Comparison of ENCODE assay signal across 20 cellular contexts in genomic region chr10:122499012-122499411, GRCh38. TPM values are rescaled to one million over a fixed set of nuclear protein-coding genes. Genes with fewer than 3 reads are reported as not detected.
DNase-seq lines count a peak whose midpoint lies in the region; ATAC-seq and TF ChIP-seq lines count a peak whose summit lies in the region.
"Had no signal": no experiment of that assay in that cellular context is flagged by ENCODE, and none has a peak within 500 bp of the region (broad histone marks: within the 10 kb centered on the region; RNA-seq: fewer than 3 reads in every experiment).

No MANE protein-coding gene starts in this region.

- H3K9me3 Mint-ChIP-seq in osteocyte (ENCODE audit: unreplicated experiment) (peaks cover 4% of the 10 kb centered on the region), GM23338 (no peaks in the 10 kb centered on the region)
- H3K9me3 Mint-ChIP-seq: activated CD4-positive, alpha-beta memory T cell treated with anti-CD3 and anti-CD28 coated beads, Interleukin-2, amount 10 ng/mL, durations not matched to agents 7 days and 5 days; activated T-cell treated with anti-CD3 and anti-CD28 coated beads, Interleukin-2, amount 50 U/mL, for 4 hours; T-helper 1 cell treated with Interleukin-12 subunit alpha and Interleukin-12 subunit beta and Interleukin-4 antibody, amounts not matched to agents 30 μg/mL and 1 μg/mL, for 36 hours had no signal

- DNase-seq in ascending aorta (ENCODE audit: low spot score in 2 of 2) (no peak), globus pallidus (ENCODE audit: low spot score) (peak; percentile 26), osteocyte (ENCODE audit: extremely low spot score, unreplicated experiment) (no peak), thoracic aorta (ENCODE audit: low spot score) (no peak), GM23338 (ENCODE audit: low spot score) (no peak), HuH-7.5 (ENCODE audit: low spot score) (no peak), NOMO-1 treated with dmso at 0.1 percent for 144 hours (lab: John Stamatoyannopoulos, UW; ENCODE audit: unreplicated experiment) (no peak)
- DNase-seq: activated CD4-positive, alpha-beta memory T cell treated with anti-CD3 and anti-CD28 coated beads, Interleukin-2, amount 10 ng/mL, durations not matched to agents 7 days and 5 days; activated T-cell treated with anti-CD3 and anti-CD28 coated beads, Interleukin-2, amount 50 U/mL, for 4 hours; NCI-H146; NCI-H2227 treated with DMSO at 0.1 percent for 48 hours; stimulated activated naive CD4-positive, alpha-beta T cell had no signal

- no peak overlapping the region for H3K4me2 ChIP-seq in GM23338

- no peaks in the 10 kb centered on the region for H4K20me1 ChIP-seq in GM23338 (replicated peaks; ENCODE audit: insufficient read depth)

- H3K27me3 ChIP-seq in ascending aorta (no peaks in the 10 kb centered on the region), thoracic aorta (replicated peaks; ENCODE audit: insufficient read depth) (no peaks in the 10 kb centered on the region), GM23338 (ENCODE audit: insufficient read depth) (no peaks in the 10 kb centered on the region)

- H3K4me3 Mint-ChIP-seq in osteocyte (ENCODE audit: unreplicated experiment) (no peak overlapping the region), GM23338 (no peak overlapping the region)
- H3K4me3 Mint-ChIP-seq: activated CD4-positive, alpha-beta memory T cell treated with anti-CD3 and anti-CD28 coated beads, Interleukin-2, amount 10 ng/mL, durations not matched to agents 7 days and 5 days; activated naive CD8-positive, alpha-beta T cell; activated T-cell treated with anti-CD3 and anti-CD28 coated beads, Interleukin-2, amount 50 U/mL, for 4 hours; T-helper 1 cell treated with Interleukin-12 subunit alpha and Interleukin-12 subunit beta and Interleukin-4 antibody, amounts not matched to agents 30 μg/mL and 1 μg/mL, for 36 hours had no signal

- TF ChIP-seq CTCF in ascending aorta (IDR thresholded peaks at IDR 0.05): no peak
- TF ChIP-seq CTCF in osteocyte (IDR thresholded peaks at IDR 0.05): no peak
- no peak for TF ChIP-seq CTCF in thoracic aorta (IDR thresholded peaks at IDR 0.05)
- no peak for TF ChIP-seq CTCF in GM23338 (conservative IDR thresholded peaks at IDR 0.05; ENCODE audit: low read depth in 2 of 2)

- H3K4me1 Mint-ChIP-seq in osteocyte (ENCODE audit: unreplicated experiment) (peaks cover 77% of the 10 kb centered on the region), GM23338 (peaks cover 4% of the 10 kb centered on the region; the same call in 2 of the 3 replicates)

- intact Hi-C loops in ascending aorta (cut with DNase I): loop anchor here (2.0 to 10.0 kb wide), 5 partner anchors 36 to 1916 kb away; partner anchors contain the start of gene OAT

- H3K9me3 ChIP-seq in ascending aorta (no peaks in the 10 kb centered on the region), thoracic aorta (no peaks in the 10 kb centered on the region)

- H3K4me1 ChIP-seq in ascending aorta (peaks cover 27 to 51% of the 10 kb centered on the region in 2 donors), thoracic aorta (ENCODE audit: control insufficient read depth in 1 of 2, low read depth in 2 of 2) (peaks cover 44 to 70% of the 10 kb centered on the region in 2 donors), GM23338 (ENCODE audit: insufficient read depth) (0 out of 2 replicates have a peak, but pooled peaks cover 4% of the 10 kb centered on the region)
- H3K4me1 ChIP-seq: parathyroid adenoma had no signal

- H3K27ac Mint-ChIP-seq in osteocyte (ENCODE audit: unreplicated experiment): peak overlapping the region; percentile 79
- H3K27ac Mint-ChIP-seq in GM23338: no peak overlapping the region
- H3K27ac Mint-ChIP-seq: activated CD4-positive, alpha-beta memory T cell treated with anti-CD3 and anti-CD28 coated beads, Interleukin-2, amount 10 ng/mL, durations not matched to agents 7 days and 5 days; activated naive CD8-positive, alpha-beta T cell; T-helper 1 cell treated with Interleukin-12 subunit alpha and Interleukin-12 subunit beta and Interleukin-4 antibody, amounts not matched to agents 30 μg/mL and 1 μg/mL, for 36 hours had no signal

- H3F3A ChIP-seq in GM23338 (replicated peaks; ENCODE audit: low read depth): no peaks in the 10 kb centered on the region

- H3K36me3 Mint-ChIP-seq in osteocyte (ENCODE audit: unreplicated experiment): peaks cover 42% of the 10 kb centered on the region
- H3K36me3 Mint-ChIP-seq in GM23338 (ENCODE audit: low read depth): no peaks in the 10 kb centered on the region
- H3K36me3 Mint-ChIP-seq: activated naive CD8-positive, alpha-beta T cell had no signal

- H3K36me3 ChIP-seq in ascending aorta (peaks cover 0 to 5% of the 10 kb centered on the region in 2 donors), thoracic aorta (no peaks in the 10 kb centered on the region), GM23338 (ENCODE audit: insufficient read depth) (no peaks in the 10 kb centered on the region)

- ATAC-seq in thoracic aorta (ENCODE audit: insufficient number of reproducible peaks, low FRiP score, low read depth): no peak
- ATAC-seq in GM23338: no peak
- no peak for ATAC-seq in HG03139 (IDR thresholded peaks at IDR 0.05; ENCODE audit: unreplicated experiment)
- ATAC-seq: activated T-cell treated with anti-CD3 and anti-CD28 coated beads, Interleukin-2, amount 50 U/mL, for 4 hours had no signal

- H3K9me2 ChIP-seq in GM23338 (ENCODE audit: insufficient read depth): no peaks in the 10 kb centered on the region

- H3K27me3 Mint-ChIP-seq in osteocyte (ENCODE audit: unreplicated experiment) (no peaks in the 10 kb centered on the region), GM23338 (ENCODE audit: insufficient read depth, low read depth, poor library complexity) (peaks cover 2% of the 10 kb centered on the region)
- H3K27me3 Mint-ChIP-seq: activated naive CD8-positive, alpha-beta T cell had no signal

- H3K79me2 ChIP-seq in GM23338 (replicated peaks; ENCODE audit: insufficient read depth): no peaks in the 10 kb centered on the region
- H3K79me2 ChIP-seq: parathyroid adenoma had no signal

- no peak overlapping the region for H3K4me3 ChIP-seq in ascending aorta
- H3K4me3 ChIP-seq in thoracic aorta: peak overlapping the region; percentile 24
- H3K4me3 ChIP-seq in GM23338: no peak overlapping the region

- no peak overlapping the region for H2AFZ ChIP-seq in GM23338
- H2AFZ ChIP-seq: parathyroid adenoma had no signal

- peak overlapping the region; percentile 79 to 95 for H3K27ac ChIP-seq in ascending aorta
- peak overlapping the region; percentile 91 to 97 for H3K27ac ChIP-seq in thoracic aorta
- H3K27ac ChIP-seq in GM23338 (ENCODE audit: low read depth): no peak overlapping the region
- H3K27ac ChIP-seq: parathyroid adenoma had no signal

TF ChIP-seq in GM23338, 12 proteins besides CTCF, POLR2A, EP300 and RAD21 (continues in another document):
- TF ChIP-seq POLR2AphosphoS5 (IDR thresholded peaks at IDR 0.05; ENCODE audit: low read depth): no peak
- no peak for TF ChIP-seq EZH2 (IDR thresholded peaks at IDR 0.05; ENCODE audit: low read depth, unreplicated experiment)
- no peak for TF ChIP-seq NANOG (IDR thresholded peaks at IDR 0.05; ENCODE audit: borderline replicate concordance)
- TF ChIP-seq REST (IDR thresholded peaks at IDR 0.05; ENCODE audit: unreplicated experiment): no peak
- no peak for TF ChIP-seq STAT1 (IDR thresholded peaks at IDR 0.05; ENCODE audit: unreplicated experiment)
- TF ChIP-seq CREB1 (CRISPR knock-in tag; IDR thresholded peaks at IDR 0.05; ENCODE audit: low read depth): no peak
- no peak for TF ChIP-seq EZH2phosphoT487 (IDR thresholded peaks at IDR 0.05; ENCODE audit: unreplicated experiment)
- TF ChIP-seq, protein P1, sequence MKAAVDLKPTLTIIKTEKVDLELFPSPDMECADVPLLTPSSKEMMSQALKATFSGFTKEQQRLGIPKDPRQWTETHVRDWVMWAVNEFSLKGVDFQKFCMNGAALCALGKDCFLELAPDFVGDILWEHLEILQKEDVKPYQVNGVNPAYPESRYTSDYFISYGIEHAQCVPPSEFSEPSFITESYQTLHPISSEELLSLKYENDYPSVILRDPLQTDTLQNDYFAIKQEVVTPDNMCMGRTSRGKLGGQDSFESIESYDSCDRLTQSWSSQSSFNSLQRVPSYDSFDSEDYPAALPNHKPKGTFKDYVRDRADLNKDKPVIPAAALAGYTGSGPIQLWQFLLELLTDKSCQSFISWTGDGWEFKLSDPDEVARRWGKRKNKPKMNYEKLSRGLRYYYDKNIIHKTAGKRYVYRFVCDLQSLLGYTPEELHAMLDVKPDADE (IDR thresholded peaks at IDR 0.05): no peak
- TF ChIP-seq ZNF331 (CRISPR knock-in tag; IDR thresholded peaks at IDR 0.05; ENCODE audit: low read depth): no peak
- TF ChIP-seq ZNF114 (CRISPR knock-in tag; IDR thresholded peaks at IDR 0.05): no peak

RNA-seq across cellular contexts. Expression of gene HTRA1, which starts 37.7 kb away (rescaled TPM):
- total RNA-seq in ascending aorta (112 TPM), osteocyte (1,546 and 1,638 TPM in 2 replicates), thoracic aorta (100 to 1,000 TPM; 282 to 473 TPM)
- 16.1 and 16.5 TPM in 2 replicates for total RNA-seq in GM23338 (2014; rRNA removed; shearing (Covaris generic))
- polyA plus RNA-seq in GM23338 (2016; fragmentation: Nextera tagmentation; extraction: Ambion mirVana): 8.1 and 12.2 TPM in 2 replicates
- total RNA-seq: activated CD4-positive, alpha-beta memory T cell treated with anti-CD3 and anti-CD28 coated beads, Interleukin-2, amount 10 ng/mL, durations not matched to agents 7 days and 5 days had no signal

RNA-seq across cellular contexts. Expression of gene ARMS2, which starts 44.6 kb away (rescaled TPM):
- total RNA-seq in ascending aorta: not detected
- not detected in 2 replicates for total RNA-seq in osteocyte
- total RNA-seq in thoracic aorta: not detected
- not detected in 2 replicates for total RNA-seq in GM23338 (2014; rRNA removed; shearing (Covaris generic))
- polyA plus RNA-seq in GM23338 (2016; fragmentation: Nextera tagmentation; extraction: Ambion mirVana): not detected in 2 replicates
- total RNA-seq: activated CD4-positive, alpha-beta memory T cell treated with anti-CD3 and anti-CD28 coated beads, Interleukin-2, amount 10 ng/mL, durations not matched to agents 7 days and 5 days; activated T-cell treated with anti-CD3 and anti-CD28 coated beads, Interleukin-2, amount 50 U/mL, for 4 hours; bronchial epithelial cell; fibroblast of villous mesenchyme; left lobe of liver; M059J had no signal
